Comparison of ENCODE assay signal across 8 cellular contexts in the genomic region with DNA sequence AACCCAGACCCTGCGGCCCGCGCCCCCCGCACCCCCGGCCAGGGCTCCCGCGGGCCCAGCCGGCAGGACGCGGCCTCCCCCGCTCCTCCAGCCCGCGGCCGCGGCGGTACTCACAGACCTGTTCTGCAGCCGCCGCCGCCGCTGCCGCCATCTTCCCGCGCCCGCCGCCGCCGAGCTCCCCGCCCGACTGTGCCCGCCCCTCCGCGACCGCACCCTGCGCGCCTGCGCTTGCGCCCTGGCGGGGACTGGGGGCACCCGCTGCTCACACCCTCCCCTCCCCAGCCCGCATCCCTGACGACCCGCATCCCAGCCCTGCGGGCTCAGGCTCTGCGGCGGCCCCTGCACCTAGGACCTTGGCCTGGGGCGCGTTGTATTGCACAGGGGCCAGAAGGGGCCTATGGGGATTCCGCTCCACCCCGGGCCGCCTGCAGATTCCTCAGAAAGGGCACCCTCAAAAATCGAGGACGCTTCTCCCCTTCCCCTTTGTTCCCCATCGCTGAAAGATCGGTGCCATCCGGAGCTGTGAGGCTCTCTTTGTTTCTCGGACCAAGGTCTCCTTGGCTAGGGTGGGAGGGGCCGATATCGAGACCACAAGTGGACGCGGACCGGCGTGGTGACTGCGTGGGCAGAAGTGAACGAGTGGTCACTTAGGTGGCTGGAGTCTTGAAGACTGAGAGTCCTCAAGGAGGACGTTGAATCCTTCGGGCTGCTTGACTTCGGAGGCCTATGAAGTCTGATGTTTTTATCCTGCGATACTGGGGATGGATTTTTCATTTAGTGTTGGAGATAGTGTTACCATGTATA. TPM values are rescaled to one million over a fixed set of nuclear protein-coding genes. Genes with fewer than 3 reads are reported as not detected.
A peak's percentile ranks its signal among the peaks of the same experiment; 100 is the strongest.
DNase-seq lines count a peak whose midpoint lies in the region; ATAC-seq and TF ChIP-seq lines count a peak whose summit lies in the region.

A gene with protein sequence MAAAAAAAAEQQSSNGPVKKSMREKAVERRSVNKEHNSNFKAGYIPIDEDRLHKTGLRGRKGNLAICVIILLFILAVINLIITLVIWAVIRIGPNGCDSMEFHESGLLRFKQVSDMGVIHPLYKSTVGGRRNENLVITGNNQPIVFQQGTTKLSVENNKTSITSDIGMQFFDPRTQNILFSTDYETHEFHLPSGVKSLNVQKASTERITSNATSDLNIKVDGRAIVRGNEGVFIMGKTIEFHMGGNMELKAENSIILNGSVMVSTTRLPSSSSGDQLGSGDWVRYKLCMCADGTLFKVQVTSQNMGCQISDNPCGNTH (minus strand): TSS at position 191 of the 804 bp plus-strand sequence. CDS start 40 bp downstream, at position 151.

- no peaks in the 10 kb centered on the region for H3K9me3 ChIP-seq in neural cell (ENCODE audit: low read length)

- H3K36me3 Mint-ChIP-seq in stimulated activated naive CD8-positive, alpha-beta T cell treated with anti-CD3 and anti-CD28 coated beads, Interleukin-15, Interleukin-2, amounts not matched to agents 100 ng/mL and 50 ng/mL, for 24 hours (ENCODE audit: low read depth): no peaks in the 10 kb centered on the region

- peak within 1 kb of the TSS; percentile 88 for H3K4me3 Mint-ChIP-seq in stimulated activated naive CD8-positive, alpha-beta T cell treated with anti-CD3 and anti-CD28 coated beads, Interleukin-15, Interleukin-2, amounts not matched to agents 100 ng/mL and 50 ng/mL, for 24 hours

- H3F3A ChIP-seq in neural cell (ENCODE audit: insufficient read depth, low read length, poor library complexity, severe bottlenecking): no peaks in the 10 kb centered on the region

- peak within 1 kb of the TSS; percentile 45 for H3K27ac Mint-ChIP-seq in stimulated activated naive CD8-positive, alpha-beta T cell treated with anti-CD3 and anti-CD28 coated beads, Interleukin-15, Interleukin-2, amounts not matched to agents 100 ng/mL and 50 ng/mL, for 24 hours

- TF ChIP-seq RAD21 in neural cell (conservative IDR thresholded peaks at IDR 0.05): no peak

- peak; percentile 62 for DNase-seq in activated T-helper 9 cell treated with anti-CD3 and anti-CD28 coated beads, Interleukin-2, amount 50 U/mL, for 16 hours (ENCODE audit: low read depth)
- peak; percentile 30 for DNase-seq in fibroblast of villous mesenchyme (ENCODE audit: low read depth)

- H3K4me2 ChIP-seq in neural cell (ENCODE audit: low read length): peak within 1 kb of the TSS; percentile 81

- no peaks in the 10 kb centered on the region for H4K20me1 ChIP-seq in neural cell (ENCODE audit: insufficient read depth)

- no peaks in the 10 kb centered on the region for H3K36me3 ChIP-seq in neural cell (ENCODE audit: insufficient read depth, low read length)

- H3K27me3 ChIP-seq in neural cell (ENCODE audit: insufficient read depth, low read depth, low read length): no peaks in the 10 kb centered on the region

- H3K9me2 ChIP-seq in neural cell (ENCODE audit: insufficient read depth, low read length): no peaks in the 10 kb centered on the region

- peaks cover 30% of the 10 kb centered on the region for H3K27me3 Mint-ChIP-seq in stimulated activated naive CD8-positive, alpha-beta T cell treated with anti-CD3 and anti-CD28 coated beads, Interleukin-15, Interleukin-2, amounts not matched to agents 100 ng/mL and 50 ng/mL, for 24 hours

- H2AFZ ChIP-seq in neural cell (ENCODE audit: low read depth, low read length): peak within 1 kb of the TSS; percentile 99

- H3K27ac ChIP-seq in C4-2B (peak within 1 kb of the TSS; percentile 64), neural cell (ENCODE audit: low read length) (peak within 1 kb of the TSS; percentile 84)

- ATAC-seq in GM19351 (IDR thresholded peaks at IDR 0.05; ENCODE audit: unreplicated experiment) (peak; percentile 89), HG03457 (IDR thresholded peaks at IDR 0.05; ENCODE audit: unreplicated experiment) (peak; percentile 92)

- H3K4me1 Mint-ChIP-seq in stimulated activated naive CD8-positive, alpha-beta T cell treated with anti-CD3 and anti-CD28 coated beads, Interleukin-15, Interleukin-2, amounts not matched to agents 100 ng/mL and 50 ng/mL, for 24 hours (ENCODE audit: low read depth): peaks cover 19% of the 10 kb centered on the region

- H3K79me2 ChIP-seq in neural cell (replicated peaks; ENCODE audit: insufficient read depth, low read length): peaks cover 43% of the 10 kb centered on the region

- H3K9me3 Mint-ChIP-seq in stimulated activated naive CD8-positive, alpha-beta T cell treated with anti-CD3 and anti-CD28 coated beads, Interleukin-15, Interleukin-2, amounts not matched to agents 100 ng/mL and 50 ng/mL, for 24 hours: no peaks in the 10 kb centered on the region

- TF ChIP-seq CTCF in C4-2B (conservative IDR thresholded peaks at IDR 0.05): no peak
- TF ChIP-seq CTCF in fibroblast of villous mesenchyme (IDR thresholded peaks at IDR 0.05; ENCODE audit: insufficient read depth, low read depth, low read length): no peak
- TF ChIP-seq CTCF in neural cell (IDR thresholded peaks at IDR 0.05; ENCODE audit: poor library complexity, severe bottlenecking): no peak

- peak; percentile 17 for TF ChIP-seq EP300 in neural cell (conservative IDR thresholded peaks at IDR 0.05; ENCODE audit: poor library complexity, severe bottlenecking)

- peak within 1 kb of the TSS; percentile 84 for H3K9ac ChIP-seq in neural cell (ENCODE audit: low read length)

- H3K4me3 ChIP-seq in fibroblast of villous mesenchyme (ENCODE audit: low read depth, low read length) (peak within 1 kb of the TSS; percentile 86), neural cell (ENCODE audit: low read length) (peak within 1 kb of the TSS; percentile 80)

TF ChIP-seq in PFSK-1, 5 proteins besides CTCF, POLR2A, EP300 and RAD21:
- TF ChIP-seq TAF1 (IDR thresholded peaks at IDR 0.05; ENCODE audit: borderline replicate concordance, insufficient read depth, low read length) (peak; percentile 59; the same call in 1 of the 2 replicates), POLR2AphosphoS5 (IDR thresholded peaks at IDR 0.05; ENCODE audit: low read depth, low read length) (no peak; the same call in 1 of the 2 replicates)

TF ChIP-seq in neural cell, 6 proteins besides CTCF, POLR2A, EP300 and RAD21:
- TF ChIP-seq TAF1 (IDR thresholded peaks at IDR 0.05; ENCODE audit: low read depth) (peak; percentile 80), SMC3 (conservative IDR thresholded peaks at IDR 0.05; ENCODE audit: poor library complexity) (no peak), EZH2 (IDR thresholded peaks at IDR 0.05; ENCODE audit: borderline replicate concordance, insufficient read depth, low read length, poor library complexity, severe bottlenecking) (no peak), MXI1 (conservative IDR thresholded peaks at IDR 0.05; ENCODE audit: poor library complexity, severe bottlenecking) (no peak), POLR2AphosphoS5 (IDR thresholded peaks at IDR 0.05) (peak; percentile 88)
- TF ChIP-seq, protein P1, sequence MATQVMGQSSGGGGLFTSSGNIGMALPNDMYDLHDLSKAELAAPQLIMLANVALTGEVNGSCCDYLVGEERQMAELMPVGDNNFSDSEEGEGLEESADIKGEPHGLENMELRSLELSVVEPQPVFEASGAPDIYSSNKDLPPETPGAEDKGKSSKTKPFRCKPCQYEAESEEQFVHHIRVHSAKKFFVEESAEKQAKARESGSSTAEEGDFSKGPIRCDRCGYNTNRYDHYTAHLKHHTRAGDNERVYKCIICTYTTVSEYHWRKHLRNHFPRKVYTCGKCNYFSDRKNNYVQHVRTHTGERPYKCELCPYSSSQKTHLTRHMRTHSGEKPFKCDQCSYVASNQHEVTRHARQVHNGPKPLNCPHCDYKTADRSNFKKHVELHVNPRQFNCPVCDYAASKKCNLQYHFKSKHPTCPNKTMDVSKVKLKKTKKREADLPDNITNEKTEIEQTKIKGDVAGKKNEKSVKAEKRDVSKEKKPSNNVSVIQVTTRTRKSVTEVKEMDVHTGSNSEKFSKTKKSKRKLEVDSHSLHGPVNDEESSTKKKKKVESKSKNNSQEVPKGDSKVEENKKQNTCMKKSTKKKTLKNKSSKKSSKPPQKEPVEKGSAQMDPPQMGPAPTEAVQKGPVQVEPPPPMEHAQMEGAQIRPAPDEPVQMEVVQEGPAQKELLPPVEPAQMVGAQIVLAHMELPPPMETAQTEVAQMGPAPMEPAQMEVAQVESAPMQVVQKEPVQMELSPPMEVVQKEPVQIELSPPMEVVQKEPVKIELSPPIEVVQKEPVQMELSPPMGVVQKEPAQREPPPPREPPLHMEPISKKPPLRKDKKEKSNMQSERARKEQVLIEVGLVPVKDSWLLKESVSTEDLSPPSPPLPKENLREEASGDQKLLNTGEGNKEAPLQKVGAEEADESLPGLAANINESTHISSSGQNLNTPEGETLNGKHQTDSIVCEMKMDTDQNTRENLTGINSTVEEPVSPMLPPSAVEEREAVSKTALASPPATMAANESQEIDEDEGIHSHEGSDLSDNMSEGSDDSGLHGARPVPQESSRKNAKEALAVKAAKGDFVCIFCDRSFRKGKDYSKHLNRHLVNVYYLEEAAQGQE (IDR thresholded peaks at IDR 0.05; ENCODE audit: borderline replicate concordance): peak; percentile 36

RNA-seq across cellular contexts. Expression of the gene that starts here (rescaled TPM):
- polyA plus RNA-seq in PFSK-1 (2012; ENCODE audit: insufficient read length, low read depth): 10.3 TPM
- 21.3 and 37.6 TPM in 2 replicates for total RNA-seq in fibroblast of villous mesenchyme
- 20.6 and 24.5 TPM in 2 replicates for polyA plus RNA-seq in neural cell
- polyA minus RNA-seq in neural cell: 46.0 and 54.3 TPM in 2 replicates

Comparison
In these comparisons a context has a peak if more than half of its experiments do, and no peak if none do; other contexts are left out.
1. Peak in every context shown above with its lines: DNase-seq, ATAC-seq, H3K4me3 ChIP-seq and H3K27ac ChIP-seq.